In genomic region chr15:28728061-28728460, GRCh38 we compare ENCODE assay signal across 9 cellular contexts. TPM values are rescaled to one million over a fixed set of nuclear protein-coding genes. Genes with fewer than 3 reads are reported as not detected.
DNase-seq lines count a peak whose midpoint lies in the region; ATAC-seq and TF ChIP-seq lines count a peak whose summit lies in the region.
"Not testable (repeated sequence)": the region's sequence is repeated elsewhere in the genome, so short reads cannot be mapped to it uniquely, and the experiment has no call there.
"Had no signal": no experiment of that assay in that cellular context is flagged by ENCODE, and none has a peak within 500 bp of the region (broad histone marks: within the 10 kb centered on the region; RNA-seq: fewer than 3 reads in every experiment).

No MANE protein-coding gene starts in this region.

- not testable (repeated sequence) for H3K9ac ChIP-seq in HUES48 (ENCODE audit: low read depth, low read length); liver (ENCODE audit: low read depth in 1 of 2, low read length in 2 of 2)

- not testable (repeated sequence) for ATAC-seq in stimulated activated naive CD8-positive, alpha-beta T cell treated with anti-CD3 and anti-CD28 coated beads, Interleukin-15, Interleukin-2, amounts not matched to agents 100 U/mL and 50 U/mL, for 24 hours

- H3K27ac ChIP-seq in HUES48 (ENCODE audit: low read depth, low read length): peak overlapping the region; percentile 8
- not testable (repeated sequence) for H3K27ac ChIP-seq in liver (ENCODE audit: low read depth in 1 of 2, low read length in 2 of 2)

- H3K36me3 ChIP-seq in HUES48 (ENCODE audit: control insufficient read depth, insufficient read depth, low read length); liver (ENCODE audit: control insufficient read depth in 4 of 4, insufficient read depth in 3 of 4, low read depth in 1 of 4, low read length in 3 of 4): not testable (repeated sequence)

- not testable (repeated sequence) for H3K4me1 ChIP-seq in HUES48 (ENCODE audit: control insufficient read depth, insufficient read depth, low read length); liver (ENCODE audit: control insufficient read depth in 4 of 4, insufficient read depth in 4 of 4, low read length in 3 of 4)

- TF ChIP-seq RAD21 in liver (IDR thresholded peaks at IDR 0.05): peak; percentile 64 to 69

- H3K27me3 ChIP-seq in HUES48 (ENCODE audit: control insufficient read depth, insufficient read depth, low read length); liver (ENCODE audit: control insufficient read depth in 4 of 4, insufficient read depth in 4 of 4, low read length in 3 of 4): not testable (repeated sequence)

- not testable (repeated sequence) for H3K4me3 ChIP-seq in HUES48 (ENCODE audit: low read depth, low read length); choroid plexus epithelial cell (ENCODE audit: low read depth, low read length); liver (ENCODE audit: low read depth in 1 of 3, low read length in 3 of 3)

- DNase-seq in DMS79 treated with DMSO at 0.1 percent for 48 hours (lab: John Stamatoyannopoulos, UW) (peak; percentile 35), NCI-H2196 (lab: John Stamatoyannopoulos, UW; ENCODE audit: unreplicated experiment) (peak; percentile 10), RPMI8226 (peak; percentile 7), choroid plexus epithelial cell (ENCODE audit: low read depth) (peak; percentile 21)
- peak; percentile 37 for DNase-seq in activated CD8-positive, alpha-beta memory T cell treated with anti-CD3 and anti-CD28 coated beads, Interleukin-2, amount 50 U/mL, for 4 hours
- peak; percentile 31 for DNase-seq in stimulated activated naive CD8-positive, alpha-beta T cell treated with anti-CD3 and anti-CD28 coated beads, Interleukin-15, Interleukin-2, amounts not matched to agents 100 U/mL and 50 U/mL, for 24 hours

- TF ChIP-seq CTCF in choroid plexus epithelial cell (conservative IDR thresholded peaks at IDR 0.05; ENCODE audit: low read depth, low read length) (peak; percentile 1), liver (IDR thresholded peaks at IDR 0.05; ENCODE audit: low read depth, low read length, missing input control) (peak; percentile 14)

- WGBS in liver: 40% methylated on average over 2 of the region's 2 CpGs

- not testable (repeated sequence) for H3K9me3 ChIP-seq in HUES48 (ENCODE audit: control insufficient read depth, insufficient read depth, low read length); liver (ENCODE audit: control insufficient read depth in 4 of 4, low read length in 3 of 4)

RNA-seq across cellular contexts. Expression of gene GOLGA8M, which starts 15.8 kb away (rescaled TPM):
- total RNA-seq in liver: 1 to 10 TPM in 1 of 2 donors, under 1 TPM in 1; 0.75 to 4.4 TPM
- polyA plus RNA-seq in liver: 1 to 10 TPM; 1.0 to 1.3 TPM
- polyA plus RNA-seq: CD14-positive monocyte had no signal
